In genomic region chr3:105791134-105791533, GRCh38 we compare ENCODE assay signal across 11 cellular contexts.
DNase-seq lines count a peak whose midpoint lies in the region; ATAC-seq, FAIRE-seq and TF ChIP-seq lines count a peak whose summit lies in the region.
"Had no signal": no experiment of that assay in that cellular context is flagged by ENCODE, and none has a peak within 500 bp of the region (broad histone marks: within the 10 kb centered on the region; RNA-seq: fewer than 3 reads in every experiment).

No MANE protein-coding gene starts in this region.

- peaks cover 38% of the 10 kb centered on the region for H3K4me1 Mint-ChIP-seq in astrocyte (ENCODE audit: low read depth, unreplicated experiment)
- H3K4me1 Mint-ChIP-seq in stimulated activated effector memory CD8-positive, alpha-beta T cell treated with anti-CD3 and anti-CD28 coated beads, Interleukin-12 subunit alpha, Interleukin-12 subunit beta, amount 100 ng/mL, for 72 hours: peaks cover 44% of the 10 kb centered on the region
- H3K4me1 Mint-ChIP-seq in WTC11: peaks cover 21% of the 10 kb centered on the region

- POLR2A ChIA-PET in WTC11 (lab: Charles Lee): no interaction called here

- H3K36me3 ChIP-seq in astrocyte (ENCODE audit: insufficient read depth, low read length): no peaks in the 10 kb centered on the region
- no peaks in the 10 kb centered on the region for H3K36me3 ChIP-seq in heart right ventricle

- peak in 1 of 8 donors; percentile 13 for ATAC-seq in heart right ventricle
- no peak for ATAC-seq in stimulated activated effector memory CD8-positive, alpha-beta T cell treated with anti-CD3 and anti-CD28 coated beads, Interleukin-12 subunit alpha, Interleukin-12 subunit beta, amount 100 ng/mL, for 72 hours
- no peak for ATAC-seq in WTC11

- TF ChIP-seq CTCF in astrocyte (IDR thresholded peaks at IDR 0.05; ENCODE audit: insufficient read depth, low read depth, low read length) (no peak), heart right ventricle (IDR thresholded peaks at IDR 0.05) (no peak), WTC11 (IDR thresholded peaks at IDR 0.05) (no peak)

- H3K27ac ChIP-seq in astrocyte (ENCODE audit: low read depth, low read length) (peak overlapping the region; percentile 65), heart right ventricle (peak overlapping the region; percentile 67 to 84 (median 78))

- H2AFZ ChIP-seq in astrocyte (ENCODE audit: low read depth, low read length): no peak overlapping the region

- intact Hi-C loops in heart right ventricle (cut with DNase I): loop anchor here in 3 of 10 donors (5.0 kb wide), 2 partner anchors 36 to 76 kb away; partner anchors contain the start of gene CBLB (in 3 of the 3)

- H3K4me3 Mint-ChIP-seq in astrocyte (ENCODE audit: unreplicated experiment) (peak overlapping the region; percentile 11), WTC11 (no peak overlapping the region)
- H3K4me3 Mint-ChIP-seq in stimulated activated effector memory CD8-positive, alpha-beta T cell treated with anti-CD3 and anti-CD28 coated beads, Interleukin-12 subunit alpha, Interleukin-12 subunit beta, amount 100 ng/mL, for 72 hours: no peak overlapping the region
- H3K4me3 Mint-ChIP-seq: memory B cell had no signal

- no peak overlapping the region for H3K4me3 ChIP-seq in astrocyte (ENCODE audit: insufficient read depth, low read depth, low read length)
- H3K4me3 ChIP-seq in heart right ventricle: no peak overlapping the region
- H3K4me3 ChIP-seq: skin epidermis had no signal

- CTCF ChIA-PET in WTC11 (lab: Charles Lee): no interaction called here

- H3K4me2 ChIP-seq in astrocyte (ENCODE audit: low read length): peak overlapping the region; percentile 41

- peaks cover 24% of the 10 kb centered on the region for H3K4me1 ChIP-seq in astrocyte (ENCODE audit: insufficient read depth, low read length)
- H3K4me1 ChIP-seq in heart right ventricle: peaks cover 11 to 74% (median 65%) of the 10 kb centered on the region in 9 donors

- no peaks in the 10 kb centered on the region for H3K9me3 Mint-ChIP-seq in astrocyte (ENCODE audit: unreplicated experiment)
- no peaks in the 10 kb centered on the region for H3K9me3 Mint-ChIP-seq in stimulated activated effector memory CD8-positive, alpha-beta T cell treated with anti-CD3 and anti-CD28 coated beads, Interleukin-12 subunit alpha, Interleukin-12 subunit beta, amount 100 ng/mL, for 72 hours
- H3K9me3 Mint-ChIP-seq in WTC11: peaks cover 3% of the 10 kb centered on the region
- H3K9me3 Mint-ChIP-seq: memory B cell had no signal

- peaks cover 22% of the 10 kb centered on the region for H4K20me1 ChIP-seq in astrocyte (ENCODE audit: insufficient read depth, low read length)

- H3K9ac ChIP-seq in astrocyte (ENCODE audit: low read length): peak overlapping the region; percentile 4

- H3K27me3 ChIP-seq in astrocyte (ENCODE audit: insufficient read depth, low read length) (no peaks in the 10 kb centered on the region), heart right ventricle (no peaks in the 10 kb centered on the region)

- DNase-seq in GM03348 (ENCODE audit: low spot score): peak; percentile 48
- peak; percentile 70 for DNase-seq in astrocyte (ENCODE audit: low read depth)
- DNase-seq in heart right ventricle: no peak
- no peak for DNase-seq in stimulated activated effector memory CD8-positive, alpha-beta T cell treated with anti-CD3 and anti-CD28 coated beads, Interleukin-12 subunit alpha, Interleukin-12 subunit beta, amount 100 ng/mL, for 72 hours (ENCODE audit: low spot score in 2 of 2)
- no peak for DNase-seq in NCI-H1694 treated with DMSO at 0.1 percent for 48 hours (lab: John Stamatoyannopoulos, UW)
- DNase-seq in T-helper 2 cell: no peak
- no peak for DNase-seq in WTC11 (ENCODE audit: low spot score)
- DNase-seq: activated CD8-positive, alpha-beta memory T cell treated with anti-CD3 and anti-CD28 coated beads, Interleukin-2, amount 50 U/mL, for 48 hours; DMS79 had no signal

- no peaks in the 10 kb centered on the region for H3K9me3 ChIP-seq in astrocyte (ENCODE audit: insufficient read depth, low read depth, low read length)
- H3K9me3 ChIP-seq in heart right ventricle: peaks cover 0 to 4% (median 0%) of the 10 kb centered on the region in 11 donors

- H3K36me3 Mint-ChIP-seq in astrocyte (ENCODE audit: low read depth, unreplicated experiment) (peaks cover 4% of the 10 kb centered on the region), WTC11 (peaks cover 3% of the 10 kb centered on the region)
- H3K36me3 Mint-ChIP-seq in stimulated activated effector memory CD8-positive, alpha-beta T cell treated with anti-CD3 and anti-CD28 coated beads, Interleukin-12 subunit alpha, Interleukin-12 subunit beta, amount 100 ng/mL, for 72 hours: peaks cover 66% of the 10 kb centered on the region

- peaks cover 93% of the 10 kb centered on the region for H3K79me2 ChIP-seq in astrocyte (ENCODE audit: insufficient read depth, low read length)

- H3K27me3 Mint-ChIP-seq in astrocyte (ENCODE audit: low read depth, unreplicated experiment) (no peaks in the 10 kb centered on the region), WTC11 (ENCODE audit: low read depth) (no peaks in the 10 kb centered on the region)
- H3K27me3 Mint-ChIP-seq: memory B cell had no signal

- FAIRE-seq in astrocyte (lab: Jason Lieb, UNC): peak; percentile 96

- WGBS in heart right ventricle, 2 donors: 49 to 69% methylated on average over 4 of the region's 4 CpGs

- H3K27ac Mint-ChIP-seq in astrocyte (ENCODE audit: unreplicated experiment) (peak overlapping the region; percentile 83), WTC11 (no peak overlapping the region)
- peak overlapping the region; percentile 0 for H3K27ac Mint-ChIP-seq in stimulated activated effector memory CD8-positive, alpha-beta T cell treated with anti-CD3 and anti-CD28 coated beads, Interleukin-12 subunit alpha, Interleukin-12 subunit beta, amount 100 ng/mL, for 72 hours
- H3K27ac Mint-ChIP-seq: memory B cell had no signal

TF ChIP-seq in WTC11, 78 proteins besides CTCF, POLR2A, EP300 and RAD21 (continues in another document):
- TF ChIP-seq, protein P1, sequence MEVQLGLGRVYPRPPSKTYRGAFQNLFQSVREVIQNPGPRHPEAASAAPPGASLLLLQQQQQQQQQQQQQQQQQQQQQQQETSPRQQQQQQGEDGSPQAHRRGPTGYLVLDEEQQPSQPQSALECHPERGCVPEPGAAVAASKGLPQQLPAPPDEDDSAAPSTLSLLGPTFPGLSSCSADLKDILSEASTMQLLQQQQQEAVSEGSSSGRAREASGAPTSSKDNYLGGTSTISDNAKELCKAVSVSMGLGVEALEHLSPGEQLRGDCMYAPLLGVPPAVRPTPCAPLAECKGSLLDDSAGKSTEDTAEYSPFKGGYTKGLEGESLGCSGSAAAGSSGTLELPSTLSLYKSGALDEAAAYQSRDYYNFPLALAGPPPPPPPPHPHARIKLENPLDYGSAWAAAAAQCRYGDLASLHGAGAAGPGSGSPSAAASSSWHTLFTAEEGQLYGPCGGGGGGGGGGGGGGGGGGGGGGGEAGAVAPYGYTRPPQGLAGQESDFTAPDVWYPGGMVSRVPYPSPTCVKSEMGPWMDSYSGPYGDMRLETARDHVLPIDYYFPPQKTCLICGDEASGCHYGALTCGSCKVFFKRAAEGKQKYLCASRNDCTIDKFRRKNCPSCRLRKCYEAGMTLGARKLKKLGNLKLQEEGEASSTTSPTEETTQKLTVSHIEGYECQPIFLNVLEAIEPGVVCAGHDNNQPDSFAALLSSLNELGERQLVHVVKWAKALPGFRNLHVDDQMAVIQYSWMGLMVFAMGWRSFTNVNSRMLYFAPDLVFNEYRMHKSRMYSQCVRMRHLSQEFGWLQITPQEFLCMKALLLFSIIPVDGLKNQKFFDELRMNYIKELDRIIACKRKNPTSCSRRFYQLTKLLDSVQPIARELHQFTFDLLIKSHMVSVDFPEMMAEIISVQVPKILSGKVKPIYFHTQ (CRISPR knock-in tag; IDR thresholded peaks at IDR 0.05): no peak
- no peak for TF ChIP-seq ZBTB43 (CRISPR knock-in tag; IDR thresholded peaks at IDR 0.05)
- no peak for TF ChIP-seq IRF2 (CRISPR knock-in tag; IDR thresholded peaks at IDR 0.05; ENCODE audit: borderline replicate concordance, low read depth)
- TF ChIP-seq, protein P2, sequence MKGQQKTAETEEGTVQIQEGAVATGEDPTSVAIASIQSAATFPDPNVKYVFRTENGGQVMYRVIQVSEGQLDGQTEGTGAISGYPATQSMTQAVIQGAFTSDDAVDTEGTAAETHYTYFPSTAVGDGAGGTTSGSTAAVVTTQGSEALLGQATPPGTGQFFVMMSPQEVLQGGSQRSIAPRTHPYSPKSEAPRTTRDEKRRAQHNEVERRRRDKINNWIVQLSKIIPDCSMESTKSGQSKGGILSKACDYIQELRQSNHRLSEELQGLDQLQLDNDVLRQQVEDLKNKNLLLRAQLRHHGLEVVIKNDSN (CRISPR knock-in tag; IDR thresholded peaks at IDR 0.05): no peak
- TF ChIP-seq NR3C1 (CRISPR knock-in tag; conservative IDR thresholded peaks at IDR 0.05; ENCODE audit: low read depth): no peak
- no peak for TF ChIP-seq ZNF232 (CRISPR knock-in tag; IDR thresholded peaks at IDR 0.05)
- no peak for TF ChIP-seq MYBL2 (CRISPR knock-in tag; IDR thresholded peaks at IDR 0.05)
- no peak for TF ChIP-seq PREB (CRISPR knock-in tag; IDR thresholded peaks at IDR 0.05; ENCODE audit: borderline replicate concordance)
- no peak for TF ChIP-seq EMX1 (CRISPR knock-in tag; IDR thresholded peaks at IDR 0.05)
- no peak for TF ChIP-seq RELA (CRISPR knock-in tag; IDR thresholded peaks at IDR 0.05; ENCODE audit: borderline replicate concordance)
- no peak for TF ChIP-seq OVOL2 (CRISPR knock-in tag; IDR thresholded peaks at IDR 0.05; ENCODE audit: borderline replicate concordance)

Comparison
In these comparisons a context has a peak if more than half of its experiments do, and no peak if none do; other contexts are left out.
1. DNase-seq: peak in GM03348 (single experiment) and astrocyte (single experiment); none in heart right ventricle (0 of 2), stimulated activated effector memory CD8-positive, alpha-beta T cell treated with anti-CD3 and anti-CD28 coated beads, Interleukin-12 subunit alpha, Interleukin-12 subunit beta, amount 100 ng/mL, for 72 hours (0 of 2), NCI-H1694 treated with DMSO at 0.1 percent for 48 hours (single experiment), T-helper 2 cell (0 of 5) and WTC11 (single experiment).